1 cellular context compared by ENCODE assay signal in the genomic region with DNA sequence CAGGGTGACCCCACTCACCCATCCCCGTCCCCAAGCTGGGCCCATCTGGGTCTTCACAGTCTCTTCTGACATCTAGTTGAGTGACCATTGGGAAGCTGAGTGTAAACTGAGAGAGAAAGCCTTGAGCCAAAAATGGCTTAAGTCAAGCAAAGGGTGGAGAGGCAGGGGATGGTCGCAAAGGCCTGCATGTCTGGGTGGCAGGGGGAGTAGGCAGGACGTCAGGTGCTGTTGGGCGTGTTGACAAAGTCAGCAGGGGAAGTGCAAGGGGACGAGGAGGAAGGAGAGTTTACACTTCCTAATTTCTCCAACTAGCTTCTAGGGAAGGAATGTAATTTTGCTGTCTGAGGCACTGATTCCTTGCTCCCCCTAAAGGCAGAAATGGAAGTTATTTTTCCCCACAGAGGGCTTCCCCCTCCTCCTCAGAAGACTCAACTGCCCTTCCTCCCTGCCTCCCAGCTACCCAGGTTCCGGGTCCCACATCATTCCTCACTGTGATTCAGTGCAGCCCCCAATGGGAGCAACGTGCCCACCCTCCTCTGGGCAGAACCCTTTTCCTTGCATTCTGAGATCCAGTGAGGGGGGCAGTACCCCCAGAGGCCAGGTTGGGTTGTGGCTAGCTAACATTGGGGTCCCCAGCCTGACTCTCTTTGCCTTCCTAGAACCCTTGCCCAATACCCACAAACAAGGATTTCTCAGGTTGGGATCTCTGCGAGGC.
TF ChIP-seq lines count a peak whose summit lies in the region.

No MANE protein-coding gene starts in this region.

TF ChIP-seq in A549, 52 proteins besides CTCF, POLR2A, EP300 and RAD21 (continued from another document):
- TF ChIP-seq, protein P1, sequence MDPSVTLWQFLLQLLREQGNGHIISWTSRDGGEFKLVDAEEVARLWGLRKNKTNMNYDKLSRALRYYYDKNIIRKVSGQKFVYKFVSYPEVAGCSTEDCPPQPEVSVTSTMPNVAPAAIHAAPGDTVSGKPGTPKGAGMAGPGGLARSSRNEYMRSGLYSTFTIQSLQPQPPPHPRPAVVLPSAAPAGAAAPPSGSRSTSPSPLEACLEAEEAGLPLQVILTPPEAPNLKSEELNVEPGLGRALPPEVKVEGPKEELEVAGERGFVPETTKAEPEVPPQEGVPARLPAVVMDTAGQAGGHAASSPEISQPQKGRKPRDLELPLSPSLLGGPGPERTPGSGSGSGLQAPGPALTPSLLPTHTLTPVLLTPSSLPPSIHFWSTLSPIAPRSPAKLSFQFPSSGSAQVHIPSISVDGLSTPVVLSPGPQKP (IDR thresholded peaks at IDR 0.05; ENCODE audit: low read depth, low read length) = no peak
